In genomic region chr14:24678801-24679247, GRCh38 we compare ENCODE assay signal across 7 cellular contexts. TPM values are rescaled to one million over a fixed set of nuclear protein-coding genes. Genes with fewer than 3 reads are reported as not detected.
DNase-seq lines count a peak whose midpoint lies in the region; ATAC-seq and TF ChIP-seq lines count a peak whose summit lies in the region.

No MANE protein-coding gene starts in this region.

- DNase-seq in GM13976 (ENCODE audit: low spot score): peak; percentile 75
- DNase-seq in NCI-H1417 treated with DMSO at 0.1 percent for 48 hours (lab: John Stamatoyannopoulos, UW): peak; percentile 69
- DNase-seq in SW480 (ENCODE audit: low spot score): peak; percentile 80
- peak; percentile 71 to 84 (median 82) for DNase-seq in adrenal gland
- DNase-seq in left ventricle myocardium superior: peak; percentile 46
- peak; percentile 66 for DNase-seq in retina

- intact Hi-C loops in adrenal gland (cut with DNase I) (no loop called here), left ventricle myocardium superior (cut with micrococcal nuclease) (no loop called here)

- H3K4me3 ChIP-seq in adrenal gland: peak overlapping the region in 1 of 4 donors; percentile 46

- peak; percentile 98 for TF ChIP-seq CTCF in GM13976 (IDR thresholded peaks at IDR 0.05; ENCODE audit: borderline replicate concordance, control extremely low read depth, extremely low read depth, insufficient read depth, missing control alignments)
- TF ChIP-seq CTCF in adrenal gland (IDR thresholded peaks at IDR 0.05): peak; percentile 81 to 98 (median 88)

- ATAC-seq in HG02798 (IDR thresholded peaks at IDR 0.05; ENCODE audit: poor library complexity, unreplicated experiment) (peak; percentile 87), left ventricle myocardium superior (peak; percentile 96)

- 0 to 1% (median 0%) methylated on average over 11 of the region's 11 CpGs for WGBS in adrenal gland, 4 donors

- in situ Hi-C loops in GM13976 (cut with MboI; ENCODE audit: low sequenced_read_pairs, unreplicated experiment): loop anchor here (25.0 kb wide), 1 partner anchor 342 kb away; the partner anchor contains the start of genes ADCY4 and RIPK3

- no peak for TF ChIP-seq POLR2A in adrenal gland (IDR thresholded peaks at IDR 0.05)

- no peaks in the 10 kb centered on the region for H3K27me3 ChIP-seq in adrenal gland

- no peaks in the 10 kb centered on the region for H3K36me3 ChIP-seq in adrenal gland (replicated peaks in 1 of 2)

- no peak overlapping the region for H3K27ac ChIP-seq in adrenal gland

- H3K9me3 ChIP-seq in adrenal gland (replicated peaks in 1 of 3): no peaks in the 10 kb centered on the region

- peaks cover 0 to 4% of the 10 kb centered on the region in 2 donors for H3K4me1 ChIP-seq in adrenal gland (replicated peaks in 1 of 2)

RNA-seq across cellular contexts. Expression of gene GZMB, which starts 44.8 kb away (rescaled TPM):
- total RNA-seq in adrenal gland (1 to 10 TPM in 4 of 8 donors, under 1 TPM in 2, not detected in 2; 0.56 to 2.9 (median 1.5) TPM), left ventricle myocardium superior (0.40 TPM)
- polyA plus RNA-seq in adrenal gland: 1 to 10 TPM; 1.2 to 5.6 (median 2.1) TPM
